10 cellular contexts compared by ENCODE assay signal in genomic region chr10:26571655-26572054, GRCh38.
"Had no signal": no experiment of that assay in that cellular context is flagged by ENCODE, and none has a peak within 500 bp of the region (broad histone marks: within the 10 kb centered on the region; RNA-seq: fewer than 3 reads in every experiment).

No MANE protein-coding gene starts in this region.

- H3K4me3 ChIP-seq: colonic mucosa, gastroesophageal sphincter, left ventricle myocardium inferior, stomach had no signal

- H3K36me3 ChIP-seq: colonic mucosa, gastroesophageal sphincter, left ventricle myocardium inferior, stomach had no signal

- DNase-seq: activated CD4-positive, alpha-beta memory T cell treated with anti-CD3 and anti-CD28 coated beads, Interleukin-2, amount 10 ng/mL, durations not matched to agents 7 days and 5 days; activated CD4-positive, alpha-beta T cell treated with anti-CD3 and anti-CD28 coated beads for 1 hour; activated naive CD4-positive, alpha-beta T cell; colonic mucosa; effector CD4-positive, alpha-beta T cell; left ventricle myocardium inferior; stimulated activated CD4-positive, alpha-beta T cell treated with anti-CD3 and anti-CD28 coated beads, Interleukin-15, amount 100 ng/mL, for 24 hours; stimulated activated CD4-positive, alpha-beta T cell treated with anti-CD3 and anti-CD28 coated beads, Interleukin-4, amount 100 ng/mL, for 24 hours; stomach had no signal

- ATAC-seq: gastroesophageal sphincter had no signal
